In the genomic region with DNA sequence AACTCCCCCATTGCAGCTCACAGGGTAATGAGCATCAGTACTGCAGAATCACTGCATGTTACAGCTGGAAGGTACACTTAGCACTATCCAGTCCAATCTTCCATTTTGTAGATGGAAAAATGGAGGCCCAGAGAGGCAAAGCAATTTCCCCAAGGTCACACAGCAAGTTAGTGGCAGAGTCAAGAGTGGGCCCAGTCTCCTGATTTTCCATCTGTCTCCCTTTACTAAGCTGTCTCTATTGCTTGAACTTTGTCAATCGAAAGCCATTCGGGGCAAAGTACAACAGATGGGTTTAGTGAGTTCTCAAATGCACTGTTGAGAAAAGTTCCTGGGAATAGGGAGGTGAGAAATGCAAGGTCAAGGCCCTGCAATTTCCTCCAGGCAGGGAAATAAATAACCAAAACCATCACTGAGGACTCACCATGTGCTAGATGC, we compare ENCODE assay signal across 1 cellular context.
TF ChIP-seq lines count a peak whose summit lies in the region.

No MANE protein-coding gene starts in this region.

TF ChIP-seq in HepG2, 621 proteins besides CTCF, POLR2A, EP300 and RAD21 (continued from another document and continues in another):
- TF ChIP-seq KDM1A (CRISPR knock-in tag; IDR thresholded peaks at IDR 0.05): peak; percentile 89; the same call in 1 of the 2 replicates
- no peak for TF ChIP-seq MED13 (CRISPR knock-in tag; IDR thresholded peaks at IDR 0.05)
- TF ChIP-seq, protein P1, sequence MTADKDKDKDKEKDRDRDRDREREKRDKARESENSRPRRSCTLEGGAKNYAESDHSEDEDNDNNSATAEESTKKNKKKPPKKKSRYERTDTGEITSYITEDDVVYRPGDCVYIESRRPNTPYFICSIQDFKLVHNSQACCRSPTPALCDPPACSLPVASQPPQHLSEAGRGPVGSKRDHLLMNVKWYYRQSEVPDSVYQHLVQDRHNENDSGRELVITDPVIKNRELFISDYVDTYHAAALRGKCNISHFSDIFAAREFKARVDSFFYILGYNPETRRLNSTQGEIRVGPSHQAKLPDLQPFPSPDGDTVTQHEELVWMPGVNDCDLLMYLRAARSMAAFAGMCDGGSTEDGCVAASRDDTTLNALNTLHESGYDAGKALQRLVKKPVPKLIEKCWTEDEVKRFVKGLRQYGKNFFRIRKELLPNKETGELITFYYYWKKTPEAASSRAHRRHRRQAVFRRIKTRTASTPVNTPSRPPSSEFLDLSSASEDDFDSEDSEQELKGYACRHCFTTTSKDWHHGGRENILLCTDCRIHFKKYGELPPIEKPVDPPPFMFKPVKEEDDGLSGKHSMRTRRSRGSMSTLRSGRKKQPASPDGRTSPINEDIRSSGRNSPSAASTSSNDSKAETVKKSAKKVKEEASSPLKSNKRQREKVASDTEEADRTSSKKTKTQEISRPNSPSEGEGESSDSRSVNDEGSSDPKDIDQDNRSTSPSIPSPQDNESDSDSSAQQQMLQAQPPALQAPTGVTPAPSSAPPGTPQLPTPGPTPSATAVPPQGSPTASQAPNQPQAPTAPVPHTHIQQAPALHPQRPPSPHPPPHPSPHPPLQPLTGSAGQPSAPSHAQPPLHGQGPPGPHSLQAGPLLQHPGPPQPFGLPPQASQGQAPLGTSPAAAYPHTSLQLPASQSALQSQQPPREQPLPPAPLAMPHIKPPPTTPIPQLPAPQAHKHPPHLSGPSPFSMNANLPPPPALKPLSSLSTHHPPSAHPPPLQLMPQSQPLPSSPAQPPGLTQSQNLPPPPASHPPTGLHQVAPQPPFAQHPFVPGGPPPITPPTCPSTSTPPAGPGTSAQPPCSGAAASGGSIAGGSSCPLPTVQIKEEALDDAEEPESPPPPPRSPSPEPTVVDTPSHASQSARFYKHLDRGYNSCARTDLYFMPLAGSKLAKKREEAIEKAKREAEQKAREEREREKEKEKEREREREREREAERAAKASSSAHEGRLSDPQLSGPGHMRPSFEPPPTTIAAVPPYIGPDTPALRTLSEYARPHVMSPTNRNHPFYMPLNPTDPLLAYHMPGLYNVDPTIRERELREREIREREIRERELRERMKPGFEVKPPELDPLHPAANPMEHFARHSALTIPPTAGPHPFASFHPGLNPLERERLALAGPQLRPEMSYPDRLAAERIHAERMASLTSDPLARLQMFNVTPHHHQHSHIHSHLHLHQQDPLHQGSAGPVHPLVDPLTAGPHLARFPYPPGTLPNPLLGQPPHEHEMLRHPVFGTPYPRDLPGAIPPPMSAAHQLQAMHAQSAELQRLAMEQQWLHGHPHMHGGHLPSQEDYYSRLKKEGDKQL (CRISPR knock-in tag; IDR thresholded peaks at IDR 0.05; ENCODE audit: low read depth): no peak
- no peak for TF ChIP-seq ZNF891 (CRISPR knock-in tag; IDR thresholded peaks at IDR 0.05)
- no peak for TF ChIP-seq ZNF530 (CRISPR knock-in tag; IDR thresholded peaks at IDR 0.05; ENCODE audit: low read depth)
- TF ChIP-seq HNRNPH1 (optimal IDR thresholded peaks at IDR 0.05; ENCODE audit: low read depth, low read length): no peak
- TF ChIP-seq ZNF546 (CRISPR knock-in tag; conservative IDR thresholded peaks at IDR 0.05): no peak
- TF ChIP-seq, protein P2, sequence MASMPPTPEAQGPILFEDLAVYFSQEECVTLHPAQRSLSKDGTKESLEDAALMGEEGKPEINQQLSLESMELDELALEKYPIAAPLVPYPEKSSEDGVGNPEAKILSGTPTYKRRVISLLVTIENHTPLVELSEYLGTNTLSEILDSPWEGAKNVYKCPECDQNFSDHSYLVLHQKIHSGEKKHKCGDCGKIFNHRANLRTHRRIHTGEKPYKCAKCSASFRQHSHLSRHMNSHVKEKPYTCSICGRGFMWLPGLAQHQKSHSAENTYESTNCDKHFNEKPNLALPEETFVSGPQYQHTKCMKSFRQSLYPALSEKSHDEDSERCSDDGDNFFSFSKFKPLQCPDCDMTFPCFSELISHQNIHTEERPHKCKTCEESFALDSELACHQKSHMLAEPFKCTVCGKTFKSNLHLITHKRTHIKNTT (CRISPR knock-in tag; IDR thresholded peaks at IDR 0.05): no peak
- no peak for TF ChIP-seq MTF2 (CRISPR knock-in tag; IDR thresholded peaks at IDR 0.05; ENCODE audit: borderline replicate concordance)
- TF ChIP-seq SIN3B (IDR thresholded peaks at IDR 0.05; ENCODE audit: low read length): no peak
- TF ChIP-seq, protein P3, sequence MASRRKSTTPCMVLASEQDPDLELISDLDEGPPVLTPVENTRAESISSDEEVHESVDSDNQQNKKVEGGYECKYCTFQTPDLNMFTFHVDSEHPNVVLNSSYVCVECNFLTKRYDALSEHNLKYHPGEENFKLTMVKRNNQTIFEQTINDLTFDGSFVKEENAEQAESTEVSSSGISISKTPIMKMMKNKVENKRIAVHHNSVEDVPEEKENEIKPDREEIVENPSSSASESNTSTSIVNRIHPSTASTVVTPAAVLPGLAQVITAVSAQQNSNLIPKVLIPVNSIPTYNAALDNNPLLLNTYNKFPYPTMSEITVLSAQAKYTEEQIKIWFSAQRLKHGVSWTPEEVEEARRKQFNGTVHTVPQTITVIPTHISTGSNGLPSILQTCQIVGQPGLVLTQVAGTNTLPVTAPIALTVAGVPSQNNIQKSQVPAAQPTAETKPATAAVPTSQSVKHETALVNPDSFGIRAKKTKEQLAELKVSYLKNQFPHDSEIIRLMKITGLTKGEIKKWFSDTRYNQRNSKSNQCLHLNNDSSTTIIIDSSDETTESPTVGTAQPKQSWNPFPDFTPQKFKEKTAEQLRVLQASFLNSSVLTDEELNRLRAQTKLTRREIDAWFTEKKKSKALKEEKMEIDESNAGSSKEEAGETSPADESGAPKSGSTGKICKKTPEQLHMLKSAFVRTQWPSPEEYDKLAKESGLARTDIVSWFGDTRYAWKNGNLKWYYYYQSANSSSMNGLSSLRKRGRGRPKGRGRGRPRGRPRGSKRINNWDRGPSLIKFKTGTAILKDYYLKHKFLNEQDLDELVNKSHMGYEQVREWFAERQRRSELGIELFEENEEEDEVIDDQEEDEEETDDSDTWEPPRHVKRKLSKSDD (CRISPR knock-in tag; IDR thresholded peaks at IDR 0.05; ENCODE audit: low read depth): no peak
- TF ChIP-seq, protein P4, sequence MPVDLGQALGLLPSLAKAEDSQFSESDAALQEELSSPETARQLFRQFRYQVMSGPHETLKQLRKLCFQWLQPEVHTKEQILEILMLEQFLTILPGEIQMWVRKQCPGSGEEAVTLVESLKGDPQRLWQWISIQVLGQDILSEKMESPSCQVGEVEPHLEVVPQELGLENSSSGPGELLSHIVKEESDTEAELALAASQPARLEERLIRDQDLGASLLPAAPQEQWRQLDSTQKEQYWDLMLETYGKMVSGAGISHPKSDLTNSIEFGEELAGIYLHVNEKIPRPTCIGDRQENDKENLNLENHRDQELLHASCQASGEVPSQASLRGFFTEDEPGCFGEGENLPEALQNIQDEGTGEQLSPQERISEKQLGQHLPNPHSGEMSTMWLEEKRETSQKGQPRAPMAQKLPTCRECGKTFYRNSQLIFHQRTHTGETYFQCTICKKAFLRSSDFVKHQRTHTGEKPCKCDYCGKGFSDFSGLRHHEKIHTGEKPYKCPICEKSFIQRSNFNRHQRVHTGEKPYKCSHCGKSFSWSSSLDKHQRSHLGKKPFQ (CRISPR knock-in tag; IDR thresholded peaks at IDR 0.05; ENCODE audit: insufficient replicate concordance): no peak
- TF ChIP-seq HDAC6 (IDR thresholded peaks at IDR 0.05; ENCODE audit: low read depth, low read length): no peak
- TF ChIP-seq ZNF768 (CRISPR knock-in tag; IDR thresholded peaks at IDR 0.05): no peak; the same call in 1 of the 2 replicates
- TF ChIP-seq SOX13 (IDR thresholded peaks at IDR 0.05): no peak
- 0 out of 4 replicates have a peak, but pooled peaks of 1 of the 2 experiments have one; percentile 6 for TF ChIP-seq SOX13 (CRISPR knock-in tag; conservative IDR thresholded peaks at IDR 0.05 in 1 of 2, IDR thresholded peaks at IDR 0.05 in 1 of 2)
- TF ChIP-seq CEBPB (IDR thresholded peaks at IDR 0.05; ENCODE audit: borderline replicate concordance, low read depth, low read length): no peak
- no peak for TF ChIP-seq LCORL (IDR thresholded peaks at IDR 0.05)
- TF ChIP-seq LCORL (CRISPR knock-in tag; IDR thresholded peaks at IDR 0.05): no peak
- no peak for TF ChIP-seq GATAD1 (CRISPR knock-in tag; IDR thresholded peaks at IDR 0.05)
- no peak for TF ChIP-seq PHF5A (CRISPR knock-in tag; IDR thresholded peaks at IDR 0.05; ENCODE audit: low read depth, unreplicated experiment)
- no peak for TF ChIP-seq HNRNPUL1 (IDR thresholded peaks at IDR 0.05; ENCODE audit: low read depth, low read length)
- TF ChIP-seq, protein P5, sequence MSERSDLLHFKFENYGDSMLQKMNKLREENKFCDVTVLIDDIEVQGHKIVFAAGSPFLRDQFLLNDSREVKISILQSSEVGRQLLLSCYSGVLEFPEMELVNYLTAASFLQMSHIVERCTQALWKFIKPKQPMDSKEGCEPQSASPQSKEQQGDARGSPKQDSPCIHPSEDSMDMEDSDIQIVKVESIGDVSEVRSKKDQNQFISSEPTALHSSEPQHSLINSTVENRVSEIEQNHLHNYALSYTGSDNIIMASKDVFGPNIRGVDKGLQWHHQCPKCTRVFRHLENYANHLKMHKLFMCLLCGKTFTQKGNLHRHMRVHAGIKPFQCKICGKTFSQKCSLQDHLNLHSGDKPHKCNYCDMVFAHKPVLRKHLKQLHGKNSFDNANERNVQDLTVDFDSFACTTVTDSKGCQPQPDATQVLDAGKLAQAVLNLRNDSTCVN (CRISPR knock-in tag; IDR thresholded peaks at IDR 0.05; ENCODE audit: borderline replicate concordance): no peak
- TF ChIP-seq, protein P6, sequence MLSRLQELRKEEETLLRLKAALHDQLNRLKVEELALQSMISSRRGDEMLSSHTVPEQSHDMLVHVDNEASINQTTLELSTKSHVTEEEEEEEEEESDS (CRISPR knock-in tag; IDR thresholded peaks at IDR 0.05; ENCODE audit: borderline replicate concordance): no peak
- TF ChIP-seq KAT8 (CRISPR knock-in tag; IDR thresholded peaks at IDR 0.05): no peak
- 0 out of 2 replicates have a peak, but pooled peaks have one; percentile 31 for TF ChIP-seq SAP130 (CRISPR knock-in tag; IDR thresholded peaks at IDR 0.05; ENCODE audit: low read depth)
- no peak for TF ChIP-seq ZNF329 (CRISPR knock-in tag; IDR thresholded peaks at IDR 0.05; ENCODE audit: low read depth)
- TF ChIP-seq ZNF780A (CRISPR knock-in tag; IDR thresholded peaks at IDR 0.05): no peak
- TF ChIP-seq ZFX (CRISPR knock-in tag; IDR thresholded peaks at IDR 0.05; ENCODE audit: low read depth): 0 out of 2 replicates have a peak, but pooled peaks have one; percentile 16
- no peak for TF ChIP-seq TGIF2 (CRISPR knock-in tag; IDR thresholded peaks at IDR 0.05)
- no peak for TF ChIP-seq MXI1 (IDR thresholded peaks at IDR 0.05; ENCODE audit: borderline replicate concordance, low read depth, low read length)
- TF ChIP-seq, protein P7, sequence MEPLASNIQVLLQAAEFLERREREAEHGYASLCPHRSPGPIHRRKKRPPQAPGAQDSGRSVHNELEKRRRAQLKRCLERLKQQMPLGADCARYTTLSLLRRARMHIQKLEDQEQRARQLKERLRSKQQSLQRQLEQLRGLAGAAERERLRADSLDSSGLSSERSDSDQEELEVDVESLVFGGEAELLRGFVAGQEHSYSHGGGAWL (CRISPR knock-in tag; IDR thresholded peaks at IDR 0.05): no peak
- TF ChIP-seq ONECUT2 (CRISPR knock-in tag; IDR thresholded peaks at IDR 0.05): no peak
- no peak for TF ChIP-seq ARNT2 (CRISPR knock-in tag; IDR thresholded peaks at IDR 0.05; ENCODE audit: low read depth)
- no peak for TF ChIP-seq NR2F6 (IDR thresholded peaks at IDR 0.05)
- peak; percentile 57; the same call in 1 of the 2 replicates for TF ChIP-seq NR2F6 (CRISPR knock-in tag; IDR thresholded peaks at IDR 0.05)
- TF ChIP-seq ZNF292 (CRISPR knock-in tag; IDR thresholded peaks at IDR 0.05; ENCODE audit: borderline replicate concordance, low read depth): no peak
- no peak for TF ChIP-seq ZNF792 (CRISPR knock-in tag; IDR thresholded peaks at IDR 0.05)
- no peak for TF ChIP-seq GLI4 (CRISPR knock-in tag; IDR thresholded peaks at IDR 0.05; ENCODE audit: borderline replicate concordance)
- TF ChIP-seq GATA4 (IDR thresholded peaks at IDR 0.05; ENCODE audit: borderline replicate concordance, low read depth): no peak
- no peak for TF ChIP-seq ZBTB3 (CRISPR knock-in tag; IDR thresholded peaks at IDR 0.05; ENCODE audit: borderline replicate concordance, low read depth)
- TF ChIP-seq ZNF547 (CRISPR knock-in tag; IDR thresholded peaks at IDR 0.05): no peak
- TF ChIP-seq ZNF703 (CRISPR knock-in tag; IDR thresholded peaks at IDR 0.05; ENCODE audit: borderline replicate concordance): no peak
- TF ChIP-seq ZNF841 (CRISPR knock-in tag; IDR thresholded peaks at IDR 0.05; ENCODE audit: borderline replicate concordance): no peak
- TF ChIP-seq, protein P8, sequence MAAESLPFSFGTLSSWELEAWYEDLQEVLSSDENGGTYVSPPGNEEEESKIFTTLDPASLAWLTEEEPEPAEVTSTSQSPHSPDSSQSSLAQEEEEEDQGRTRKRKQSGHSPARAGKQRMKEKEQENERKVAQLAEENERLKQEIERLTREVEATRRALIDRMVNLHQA (CRISPR knock-in tag; IDR thresholded peaks at IDR 0.05): no peak
- TF ChIP-seq JUND (CRISPR knock-in tag; IDR thresholded peaks at IDR 0.05): no peak
- TF ChIP-seq, protein P9, sequence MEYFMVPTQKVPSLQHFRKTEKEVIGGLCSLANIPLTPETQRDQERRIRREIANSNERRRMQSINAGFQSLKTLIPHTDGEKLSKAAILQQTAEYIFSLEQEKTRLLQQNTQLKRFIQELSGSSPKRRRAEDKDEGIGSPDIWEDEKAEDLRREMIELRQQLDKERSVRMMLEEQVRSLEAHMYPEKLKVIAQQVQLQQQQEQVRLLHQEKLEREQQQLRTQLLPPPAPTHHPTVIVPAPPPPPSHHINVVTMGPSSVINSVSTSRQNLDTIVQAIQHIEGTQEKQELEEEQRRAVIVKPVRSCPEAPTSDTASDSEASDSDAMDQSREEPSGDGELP (IDR thresholded peaks at IDR 0.05; ENCODE audit: borderline replicate concordance, low read depth): peak; percentile 60; the same call in 1 of the 2 replicates
- TF ChIP-seq ZNF24 (IDR thresholded peaks at IDR 0.05): no peak
- TF ChIP-seq, protein P10, sequence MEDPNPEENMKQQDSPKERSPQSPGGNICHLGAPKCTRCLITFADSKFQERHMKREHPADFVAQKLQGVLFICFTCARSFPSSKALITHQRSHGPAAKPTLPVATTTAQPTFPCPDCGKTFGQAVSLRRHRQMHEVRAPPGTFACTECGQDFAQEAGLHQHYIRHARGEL (CRISPR knock-in tag; IDR thresholded peaks at IDR 0.05): no peak
- TF ChIP-seq SRSF4 (IDR thresholded peaks at IDR 0.05; ENCODE audit: low read depth, low read length, poor library complexity, severe bottlenecking): no peak
- no peak for TF ChIP-seq KLF6 (CRISPR knock-in tag; IDR thresholded peaks at IDR 0.05)
- TF ChIP-seq RARA (CRISPR knock-in tag; IDR thresholded peaks at IDR 0.05): peak; percentile 75
- no peak for TF ChIP-seq STAT5B (CRISPR knock-in tag; IDR thresholded peaks at IDR 0.05)
- TF ChIP-seq ZSCAN20 (CRISPR knock-in tag; IDR thresholded peaks at IDR 0.05; ENCODE audit: borderline replicate concordance): no peak
- no peak for TF ChIP-seq POLR2AphosphoS2 (IDR thresholded peaks at IDR 0.05; ENCODE audit: low read depth, low read length)
- no peak for TF ChIP-seq SNAPC2 (CRISPR knock-in tag; IDR thresholded peaks at IDR 0.05)
- TF ChIP-seq KAT2B (IDR thresholded peaks at IDR 0.05; ENCODE audit: borderline replicate concordance, low read depth, low read length): no peak
- TF ChIP-seq ZNF761 (CRISPR knock-in tag; conservative IDR thresholded peaks at IDR 0.05): no peak
- TF ChIP-seq ZNF235 (CRISPR knock-in tag; IDR thresholded peaks at IDR 0.05; ENCODE audit: borderline replicate concordance): no peak
- TF ChIP-seq ZBTB8A (CRISPR knock-in tag; IDR thresholded peaks at IDR 0.05; ENCODE audit: borderline replicate concordance, low read depth): no peak
- no peak for TF ChIP-seq ZBTB7A (CRISPR knock-in tag; IDR thresholded peaks at IDR 0.05)
- no peak for TF ChIP-seq ZNF317 (CRISPR knock-in tag; IDR thresholded peaks at IDR 0.05)
- no peak for TF ChIP-seq MYNN (CRISPR knock-in tag; IDR thresholded peaks at IDR 0.05; ENCODE audit: low read depth)
- TF ChIP-seq ZNF205 (CRISPR knock-in tag; IDR thresholded peaks at IDR 0.05): no peak
